Comparison of ENCODE assay signal across 18 cellular contexts in genomic region chr1:245598524-245599310, GRCh38.
DNase-seq lines count a peak whose midpoint lies in the region; ATAC-seq and TF ChIP-seq lines count a peak whose summit lies in the region.
"Had no signal": no experiment of that assay in that cellular context is flagged by ENCODE, and none has a peak within 500 bp of the region (broad histone marks: within the 10 kb centered on the region; RNA-seq: fewer than 3 reads in every experiment).

No MANE protein-coding gene starts in this region.

- H3K9me3 ChIP-seq in AG04450 (ENCODE audit: control insufficient read depth, insufficient read depth, low read length): no peaks in the 10 kb centered on the region
- H3K9me3 ChIP-seq in fibroblast of lung (ENCODE audit: control insufficient read depth, insufficient read depth, low read depth, low read length): no peaks in the 10 kb centered on the region
- no peaks in the 10 kb centered on the region for H3K9me3 ChIP-seq in mesenchymal stem cell (ENCODE audit: control insufficient read depth, low read length)
- no peaks in the 10 kb centered on the region for H3K9me3 ChIP-seq in PC-3 (ENCODE audit: low read length)
- H3K9me3 ChIP-seq: ascending aorta, SJSA1 had no signal

- BruUV-seq in PC-3 (replicated peaks; lab: Mats Ljungman, UMichigan): no TSS peak

- H3K4me1 ChIP-seq in fibroblast of lung (ENCODE audit: control insufficient read depth, extremely low read depth, insufficient read depth, low read length) (peaks cover 13% of the 10 kb centered on the region), mesenchymal stem cell (ENCODE audit: control insufficient read depth, insufficient read depth, low read depth, low read length) (no peaks in the 10 kb centered on the region), PC-3 (ENCODE audit: insufficient read depth, low read length) (no peaks in the 10 kb centered on the region)
- H3K4me1 ChIP-seq: ascending aorta had no signal

- H3K9me2 ChIP-seq in PC-3 (replicated peaks; ENCODE audit: low read length): no peaks in the 10 kb centered on the region

- DNase-seq in AG04450 (ENCODE audit: low read depth, low spot score) (no peak), NCI-H69 (lab: John Stamatoyannopoulos, UW) (peak; percentile 42), fibroblast of lung (ENCODE audit: low read depth in 2 of 2) (peak; percentile 36 to 62), mesenchymal stem cell (peak; percentile 50), amniotic stem cell (lab: John Stamatoyannopoulos, UW) (no peak), DMS153 treated with DMSO at 0.1 percent for 48 hours (lab: John Stamatoyannopoulos, UW; ENCODE audit: unreplicated experiment) (no peak), PC-3 (no peak)
- DNase-seq: ACHN; activated CD8-positive, alpha-beta memory T cell treated with anti-CD3 and anti-CD28 coated beads, Interleukin-2, amount 50 U/mL, for 48 hours; activated gamma-delta T cell treated with Interleukin-2 at 50 U/mL for 16 hours; CD8-positive, alpha-beta T cell; cortex of kidney; glutamatergic neuron; MM.1S; NCI-H187 treated with DMSO at 0.1 percent for 48 hours had no signal

- ATAC-seq in HG02970 (IDR thresholded peaks at IDR 0.05; ENCODE audit: low FRiP score, unreplicated experiment): no peak
- no peak for ATAC-seq in PC-3
- ATAC-seq: CD8-positive, alpha-beta T cell had no signal

- POLR2A ChIA-PET in AG04450 (lab: Yijun Ruan, JAX): interaction anchor here (0.8 to 1.3 kb wide), 4 partner anchors 13 to 403 kb away, joined by 3 to 4 read pairs (median 4); no protein-coding TSS in a partner anchor
- POLR2A ChIA-PET in PC-3 (lab: Charles Lee; ENCODE audit: unreplicated experiment): no interaction called here

- peak overlapping the region; percentile 8 to 70 for H3K4ac ChIP-seq in mesenchymal stem cell (ENCODE audit: low read depth in 1 of 2, low read length in 2 of 2)

- H4K8ac ChIP-seq in mesenchymal stem cell (ENCODE audit: low read length): peak overlapping the region; percentile 81

- H3K36me3 ChIP-seq in fibroblast of lung (ENCODE audit: control insufficient read depth, insufficient read depth, low read length): no peaks in the 10 kb centered on the region
- H3K36me3 ChIP-seq in mesenchymal stem cell (ENCODE audit: control insufficient read depth in 1 of 2, insufficient read depth in 2 of 2, low read depth in 1 of 2, low read length in 2 of 2): no peaks in the 10 kb centered on the region
- no peaks in the 10 kb centered on the region for H3K36me3 ChIP-seq in PC-3 (ENCODE audit: low read depth, low read length)
- H3K36me3 ChIP-seq: ascending aorta, SJSA1 had no signal

- H3K9ac ChIP-seq in fibroblast of lung (ENCODE audit: insufficient read depth, low read length): peak overlapping the region; percentile 33
- peak overlapping the region; percentile 33 for H3K9ac ChIP-seq in mesenchymal stem cell (ENCODE audit: low read length)
- no peak overlapping the region for H3K9ac ChIP-seq in PC-3 (ENCODE audit: low read length)

- H4K20me1 ChIP-seq in fibroblast of lung (ENCODE audit: control insufficient read depth, extremely low read depth, insufficient read depth, low read length) (no peaks in the 10 kb centered on the region), PC-3 (ENCODE audit: low read length) (no peaks in the 10 kb centered on the region)

- peak overlapping the region; percentile 20; the same call in 1 of the 2 replicates for H3K4me3 ChIP-seq in AG04450 (ENCODE audit: low read depth, low read length)
- peak overlapping the region in 1 of 4 experiments; percentile 1 for H3K4me3 ChIP-seq in fibroblast of lung (replicated peaks in 1 of 4; ENCODE audit: control extremely low read depth in 1 of 4, insufficient read depth in 1 of 4, low read depth in 3 of 4, low read length in 4 of 4)
- H3K4me3 ChIP-seq in mesenchymal stem cell (ENCODE audit: insufficient read depth in 1 of 2, low read depth in 1 of 2, low read length in 2 of 2): no peak overlapping the region
- H3K4me3 ChIP-seq in PC-3 (ENCODE audit: low read length): no peak overlapping the region
- H3K4me3 ChIP-seq: ascending aorta, SJSA1 had no signal

- intact Hi-C loops in PC-3 (cut with micrococcal nuclease): no loop called here

- H3K27me3 ChIP-seq in AG04450 (ENCODE audit: control insufficient read depth, insufficient read depth, low read length) (no peaks in the 10 kb centered on the region), fibroblast of lung (ENCODE audit: control insufficient read depth, insufficient read depth, low read length) (no peaks in the 10 kb centered on the region), mesenchymal stem cell (ENCODE audit: control insufficient read depth in 1 of 2, insufficient read depth in 1 of 2, low read length in 2 of 2) (peaks cover 6 to 18% of the 10 kb centered on the region in 2 experiments), PC-3 (ENCODE audit: low read length) (peaks cover 66% of the 10 kb centered on the region)
- H3K27me3 ChIP-seq: ascending aorta, SJSA1 had no signal

- no peak for TF ChIP-seq CTCF in AG04450 (IDR thresholded peaks at IDR 0.05; ENCODE audit: low read depth, low read length)
- no peak for TF ChIP-seq CTCF in fibroblast of lung (conservative IDR thresholded peaks at IDR 0.05 in 1 of 2, IDR thresholded peaks at IDR 0.05 in 1 of 2; ENCODE audit: low read depth in 1 of 2, low read length in 2 of 2)
- no peak for TF ChIP-seq CTCF in PC-3 (conservative IDR thresholded peaks at IDR 0.05; ENCODE audit: low read depth, low read length)

- H2AK5ac ChIP-seq in mesenchymal stem cell (ENCODE audit: low read length, severe bottlenecking): no peak overlapping the region

- H2BK12ac ChIP-seq in mesenchymal stem cell (ENCODE audit: low read length in 2 of 2): peak overlapping the region; percentile 42 to 96

- H3K18ac ChIP-seq in mesenchymal stem cell (ENCODE audit: low read depth in 1 of 2, low read length in 2 of 2): peak overlapping the region; percentile 66 to 93

- peak overlapping the region; percentile 84 for H3K27ac ChIP-seq in AG04450 (ENCODE audit: low read depth, low read length)
- peak overlapping the region; percentile 56 for H3K27ac ChIP-seq in fibroblast of lung (ENCODE audit: insufficient read depth, low read length)
- no peak overlapping the region for H3K27ac ChIP-seq in mesenchymal stem cell (ENCODE audit: low read length, poor library complexity, severe bottlenecking)
- no peak overlapping the region for H3K27ac ChIP-seq in PC-3 (ENCODE audit: low read length)
- H3K27ac ChIP-seq: ascending aorta, SJSA1 had no signal

- H3K79me1 ChIP-seq in mesenchymal stem cell (replicated peaks; ENCODE audit: low read length, poor library complexity, severe bottlenecking): no peaks in the 10 kb centered on the region

- WGBS in mesenchymal stem cell: 55% methylated on average over 16 of the region's 18 CpGs

- H3F3A ChIP-seq in PC-3 (ENCODE audit: low read length, unreplicated experiment): no peaks in the 10 kb centered on the region

- CTCF ChIA-PET in AG04450 (lab: Charles Lee): no interaction called here
- CTCF ChIA-PET in PC-3 (lab: Charles Lee): no interaction called here

- H3K23ac ChIP-seq in mesenchymal stem cell (ENCODE audit: low read length in 2 of 2): no peak overlapping the region

- peak overlapping the region; percentile 86 for H4K91ac ChIP-seq in mesenchymal stem cell (ENCODE audit: low read length)

- H2AFZ ChIP-seq in fibroblast of lung (ENCODE audit: low read length) (no peak overlapping the region), mesenchymal stem cell (ENCODE audit: low read depth, low read length) (no peak overlapping the region), PC-3 (ENCODE audit: low read length) (no peak overlapping the region)

- peak overlapping the region in 1 of 2 experiments; percentile 8 for H3K14ac ChIP-seq in mesenchymal stem cell (ENCODE audit: low read length in 2 of 2)

- H2BK5ac ChIP-seq in mesenchymal stem cell (ENCODE audit: low read depth, low read length, poor library complexity, severe bottlenecking): no peak overlapping the region

- H3K4me2 ChIP-seq in fibroblast of lung (ENCODE audit: extremely low read depth, insufficient read depth, low read length) (peak overlapping the region; percentile 11), mesenchymal stem cell (ENCODE audit: low read length, poor library complexity, severe bottlenecking) (no peak overlapping the region), PC-3 (ENCODE audit: low read length) (no peak overlapping the region)

- H2BK120ac ChIP-seq in mesenchymal stem cell (ENCODE audit: low read depth, low read length): peak overlapping the region; percentile 78

- H3K79me2 ChIP-seq in fibroblast of lung (ENCODE audit: control insufficient read depth, insufficient read depth, low read length) (no peaks in the 10 kb centered on the region), PC-3 (ENCODE audit: low read length) (no peaks in the 10 kb centered on the region)

- peak overlapping the region; percentile 82 for H2BK15ac ChIP-seq in mesenchymal stem cell (ENCODE audit: low read depth, poor library complexity, severe bottlenecking)

Comparison
In these comparisons a context has a peak if more than half of its experiments do, and no peak if none do; other contexts are left out.
1. DNase-seq: peak in NCI-H69 (single experiment), fibroblast of lung (2 of 2) and mesenchymal stem cell (single experiment); none in AG04450 (single experiment), amniotic stem cell (single experiment), DMS153 treated with DMSO at 0.1 percent for 48 hours (single experiment) and PC-3 (single experiment).
2. H3K27ac ChIP-seq: peak in AG04450 (single experiment) and fibroblast of lung (single experiment); none in mesenchymal stem cell (single experiment) and PC-3 (single experiment).